In genomic region chr11:8327761-8328192, GRCh38 we compare ENCODE assay signal across 11 cellular contexts.
DNase-seq lines count a peak whose midpoint lies in the region; ATAC-seq and TF ChIP-seq lines count a peak whose summit lies in the region.
"Had no signal": no experiment of that assay in that cellular context is flagged by ENCODE, and none has a peak within 500 bp of the region (broad histone marks: within the 10 kb centered on the region; RNA-seq: fewer than 3 reads in every experiment).

No MANE protein-coding gene starts in this region.

- H3K27ac ChIP-seq in dorsolateral prefrontal cortex: no peak overlapping the region

- H3K36me3 Mint-ChIP-seq in MCF 10A (ENCODE audit: insufficient read depth, unreplicated experiment): no peaks in the 10 kb centered on the region
- H3K36me3 Mint-ChIP-seq: CD8-positive, alpha-beta T cell had no signal

- H3K4me3 Mint-ChIP-seq in MCF 10A (ENCODE audit: unreplicated experiment): no peak overlapping the region
- H3K4me3 Mint-ChIP-seq: CD8-positive, alpha-beta T cell had no signal

- CTCF ChIA-PET in MCF 10A (lab: Yijun Ruan, JAX): interaction anchor here (0.6 to 1.5 kb wide), 11 partner anchors 8 to 370 kb away, joined by 3 to 5 read pairs (median 3); no protein-coding TSS in a partner anchor

- intact Hi-C loops in dorsolateral prefrontal cortex (cut with DNase I): no loop called here
- intact Hi-C loops in MCF 10A (cut with micrococcal nuclease): loop anchor here (2.0 to 5.0 kb wide), 3 partner anchors 100 to 345 kb away; no protein-coding TSS in a partner anchor

- DNase-seq in GM12865 (ENCODE audit: low read depth) (peak; percentile 77), OCI-M1 (lab: John Stamatoyannopoulos, UW) (peak; percentile 16), NCI-H748 treated with DMSO at 0.1 percent for 48 hours (lab: John Stamatoyannopoulos, UW) (no peak), dorsolateral prefrontal cortex (no peak), DMS53 (lab: John Stamatoyannopoulos, UW) (no peak), MCF 10A (ENCODE audit: unreplicated experiment) (no peak)
- DNase-seq: CD8-positive, alpha-beta T cell; NCI-H1694 treated with DMSO at 0.1 percent for 48 hours; T-helper 1 cell had no signal

- no peaks in the 10 kb centered on the region for H3K27me3 Mint-ChIP-seq in MCF 10A (ENCODE audit: insufficient read depth, unreplicated experiment)

- H3K4me3 ChIP-seq in GM12865 (ENCODE audit: low read depth, low read length): no peak overlapping the region
- no peak overlapping the region for H3K4me3 ChIP-seq in dorsolateral prefrontal cortex

- ATAC-seq in GM19395 (IDR thresholded peaks at IDR 0.05; ENCODE audit: unreplicated experiment): peak; percentile 78
- ATAC-seq in HG02943 (IDR thresholded peaks at IDR 0.05; ENCODE audit: low read depth, unreplicated experiment): peak; percentile 49
- ATAC-seq: CD8-positive, alpha-beta T cell had no signal

- H3K27ac Mint-ChIP-seq in MCF 10A (ENCODE audit: low read depth, unreplicated experiment): no peak overlapping the region
- H3K27ac Mint-ChIP-seq: CD8-positive, alpha-beta T cell had no signal

- peaks cover 0 to 14% (median 0%) of the 10 kb centered on the region in 45 donors for H3K27me3 ChIP-seq in dorsolateral prefrontal cortex

- POLR2A ChIA-PET in MCF 10A (lab: Yijun Ruan, JAX): no interaction called here

- no peaks in the 10 kb centered on the region for H3K9me3 Mint-ChIP-seq in MCF 10A (ENCODE audit: unreplicated experiment)
- H3K9me3 Mint-ChIP-seq: CD8-positive, alpha-beta T cell had no signal

- no TSS peak for BruUV-seq in MCF 10A (replicated peaks; lab: Mats Ljungman, UMichigan)

- TF ChIP-seq CTCF in GM12865 (IDR thresholded peaks at IDR 0.05; ENCODE audit: insufficient read depth, low read depth, low read length, missing control alignments) (no peak), dorsolateral prefrontal cortex (IDR thresholded peaks at IDR 0.05 in 54 of 56, conservative IDR thresholded peaks at IDR 0.05 in 2 of 56; ENCODE audit: low read depth in 1 of 56, partially characterized antibody in 56 of 56) (no peak), MCF 10A (IDR thresholded peaks at IDR 0.05; ENCODE audit: unreplicated experiment) (no peak)

- H3K4me1 Mint-ChIP-seq in MCF 10A (ENCODE audit: insufficient read depth, unreplicated experiment): peaks cover 13% of the 10 kb centered on the region

Comparison
In these comparisons a context has a peak if more than half of its experiments do, and no peak if none do; other contexts are left out.
1. DNase-seq: peak in GM12865 (single experiment) and OCI-M1 (single experiment); none in NCI-H748 treated with DMSO at 0.1 percent for 48 hours (single experiment), dorsolateral prefrontal cortex (0 of 10), DMS53 (single experiment) and MCF 10A (single experiment).